Comparison of ENCODE assay signal across 10 cellular contexts in genomic region chr12:56998981-56999380, GRCh38. TPM values are rescaled to one million over a fixed set of nuclear protein-coding genes. Genes with fewer than 3 reads are reported as not detected.
A peak's percentile ranks its signal among the peaks of the same experiment; 100 is the strongest.
DNase-seq lines count a peak whose midpoint lies in the region; ATAC-seq, FAIRE-seq and TF ChIP-seq lines count a peak whose summit lies in the region.
"Had no signal": no experiment of that assay in that cellular context is flagged by ENCODE, and none has a peak within 500 bp of the region (broad histone marks: within the 10 kb centered on the region; RNA-seq: fewer than 3 reads in every experiment).

No MANE protein-coding gene starts in this region.

- H3K27ac Mint-ChIP-seq in chondrocyte (ENCODE audit: unreplicated experiment) (no peak overlapping the region), H9 (no peak overlapping the region)

- H3K9me3 Mint-ChIP-seq in chondrocyte (ENCODE audit: low read depth), result no peaks in the 10 kb centered on the region
- no peaks in the 10 kb centered on the region; a peak in 1 of 5 replicates for H3K9me3 Mint-ChIP-seq in H9

- H3K79me1 ChIP-seq in H9 (ENCODE audit: insufficient read depth, low read depth, low read length, poor library complexity, severe bottlenecking), result peaks cover 13% of the 10 kb centered on the region

- H3K27me3 Mint-ChIP-seq in chondrocyte (ENCODE audit: low read depth) (no peaks in the 10 kb centered on the region), H9 (ENCODE audit: low read depth) (no peaks in the 10 kb centered on the region)

- no peak overlapping the region for H3K4me3 Mint-ChIP-seq in chondrocyte (ENCODE audit: unreplicated experiment)
- no peak overlapping the region for H3K4me3 Mint-ChIP-seq in H9

- in situ Hi-C loops in GM12878 (cut with MboI), result no loop called here

- H2BK120ac ChIP-seq in H9 (ENCODE audit: low read depth, low read length, poor library complexity, severe bottlenecking), result no peak overlapping the region

- H3K9ac ChIP-seq in GM12878 (ENCODE audit: control insufficient read depth, insufficient read depth, low read length), result no peak overlapping the region
- H3K9ac ChIP-seq in H9 (ENCODE audit: extremely low read depth, insufficient read length, low read length), result no peak overlapping the region

- no peak overlapping the region for H2AFZ ChIP-seq in GM12878 (ENCODE audit: control insufficient read depth, low read depth, low read length)
- no peak overlapping the region for H2AFZ ChIP-seq in H9 (ENCODE audit: low read length)

- no peak overlapping the region for H3K4ac ChIP-seq in H9 (ENCODE audit: low read depth, low read length)

- no peak overlapping the region for H3T11ph ChIP-seq in H9 (ENCODE audit: low read length)

- H3K79me2 ChIP-seq in GM12878 (ENCODE audit: control insufficient read depth, insufficient read depth, low read length), result no peaks in the 10 kb centered on the region; the same call in 1 of the 2 replicates
- peaks cover 3% of the 10 kb centered on the region for H3K79me2 ChIP-seq in H9 (ENCODE audit: insufficient read depth, low read length)

- TF ChIP-seq POLR2A in GM12892 (IDR thresholded peaks at IDR 0.05; ENCODE audit: low read depth, low read length), result no peak
- no peak for TF ChIP-seq POLR2A in GM12878 (IDR thresholded peaks at IDR 0.05; ENCODE audit: low read depth, low read length)
- no peak for TF ChIP-seq POLR2A in vagina (IDR thresholded peaks at IDR 0.05)

- H2BK12ac ChIP-seq in H9 (ENCODE audit: insufficient read length, low read depth, low read length), result no peak overlapping the region

- TF ChIP-seq RAD21 in GM12878 (IDR thresholded peaks at IDR 0.05; ENCODE audit: insufficient read depth, low read depth, low read length), result no peak

- peaks cover 8% of the 10 kb centered on the region for H3K4me1 Mint-ChIP-seq in chondrocyte (ENCODE audit: low read depth)
- H3K4me1 Mint-ChIP-seq in H9, result peaks cover 4 to 7% of the 10 kb centered on the region in 2 experiments

- RAD21 ChIA-PET in GM12878 (lab: Charles Lee; ENCODE audit: unreplicated experiment), result interaction anchor here (0.6 to 1.5 kb wide), 13 partner anchors 8 to 372 kb away, joined by 3 to 13 read pairs (median 5); partner anchors contain the start of genes PRIM1, PTGES3 and STAT6

- H2AK5ac ChIP-seq in H9 (ENCODE audit: insufficient read length, low read length), result no peak overlapping the region

- H4K5ac ChIP-seq in H9 (ENCODE audit: insufficient read length, low read depth, low read length), result no peak overlapping the region

- peak; percentile 75 for ATAC-seq in GM21390 (IDR thresholded peaks at IDR 0.05; ENCODE audit: unreplicated experiment)
- peak; percentile 51 for ATAC-seq in HG03457 (IDR thresholded peaks at IDR 0.05; ENCODE audit: unreplicated experiment)
- ATAC-seq in GM12878, result peak; percentile 89

- SMC1A ChIA-PET in GM12878 (lab: Charles Lee; ENCODE audit: uncharacterized antibody, unreplicated experiment), result interaction anchor here (0.6 to 12.3 kb wide), 10 partner anchors 8 to 249 kb away, joined by 3 to 125 read pairs (median 4); partner anchors contain the start of genes HSD17B6 and STAT6

- TF ChIP-seq EP300 in GM12878 (IDR thresholded peaks at IDR 0.05; ENCODE audit: borderline replicate concordance in 1 of 2, control insufficient read depth in 1 of 2, low read depth in 2 of 2, low read length in 2 of 2), result peak in 1 of 2 experiments; percentile 59; a peak in 2 of 4 replicates

- no peak overlapping the region for H2BK15ac ChIP-seq in H9 (ENCODE audit: low read depth, low read length)

- H3K36me3 ChIP-seq in GM12878 (ENCODE audit: control insufficient read depth in 2 of 2, insufficient read depth in 2 of 2, low read length in 1 of 2) (peaks cover 0 to 6% of the 10 kb centered on the region in 2 experiments; a peak in 2 of 4 replicates), vagina (peaks cover 0 to 21% of the 10 kb centered on the region in 2 donors)
- H3K36me3 ChIP-seq in effector memory CD4-positive, alpha-beta T cell (ENCODE audit: control insufficient read depth, insufficient read depth, low read length), result peaks cover 18% of the 10 kb centered on the region

- H3K4me3 ChIP-seq in GM12878 (no peak overlapping the region), vagina (no peak overlapping the region)
- H3K4me3 ChIP-seq in effector memory CD4-positive, alpha-beta T cell (ENCODE audit: insufficient read depth, low read depth, low read length, poor library complexity, severe bottlenecking), result no peak overlapping the region

- peak overlapping the region; percentile 56 for H3K27ac ChIP-seq in GM12878 (ENCODE audit: control insufficient read depth, insufficient read depth)
- H3K27ac ChIP-seq in vagina, result no peak overlapping the region
- H3K27ac ChIP-seq in effector memory CD4-positive, alpha-beta T cell (ENCODE audit: insufficient read depth, low read length, poor library complexity, severe bottlenecking), result no peak overlapping the region
- no peak overlapping the region for H3K27ac ChIP-seq in H9 (ENCODE audit: insufficient read length, low read depth, low read length)
- H3K27ac ChIP-seq: brain microvascular endothelial cell had no signal

- H3K4me1 ChIP-seq in GM12878 (ENCODE audit: control insufficient read depth, insufficient read depth, low read length), result peaks cover 34% of the 10 kb centered on the region
- peaks cover 21% of the 10 kb centered on the region for H3K4me1 ChIP-seq in vagina
- H3K4me1 ChIP-seq in effector memory CD4-positive, alpha-beta T cell (ENCODE audit: control insufficient read depth, insufficient read depth, low read length, poor library complexity, severe bottlenecking), result no peaks in the 10 kb centered on the region
- no peaks in the 10 kb centered on the region for H3K4me1 ChIP-seq in H9 (ENCODE audit: insufficient read depth, low read length)

- H4K91ac ChIP-seq in H9 (ENCODE audit: insufficient read length, low read depth, low read length), result no peak overlapping the region

- CTCF ChIA-PET in GM12878 (lab: Yijun Ruan, JAX), result interaction anchor here (0.6 to 12.1 kb wide), 10 partner anchors 7 to 1360 kb away, joined by 3 to 177 read pairs (median 24); partner anchors contain the start of genes HSD17B6, PRIM1 and STAT6

- H3K36me3 Mint-ChIP-seq in chondrocyte (ENCODE audit: low read depth) (peaks cover 21% of the 10 kb centered on the region), H9 (ENCODE audit: insufficient read depth in 1 of 3, low read depth in 3 of 3) (peaks cover 22 to 60% (median 55%) of the 10 kb centered on the region in 3 experiments)

- H3K9me3 ChIP-seq in GM12878 (replicated peaks; ENCODE audit: control insufficient read depth, insufficient read depth, low read length) (no peaks in the 10 kb centered on the region), vagina (no peaks in the 10 kb centered on the region), H9 (ENCODE audit: control insufficient read depth, low read depth, low read length) (no peaks in the 10 kb centered on the region)
- no peaks in the 10 kb centered on the region for H3K9me3 ChIP-seq in effector memory CD4-positive, alpha-beta T cell (ENCODE audit: control insufficient read depth, low read length)

- H4K20me1 ChIP-seq in GM12878 (ENCODE audit: control insufficient read depth, insufficient read depth) (no peaks in the 10 kb centered on the region), H9 (ENCODE audit: control insufficient read depth, insufficient read depth, insufficient read length) (no peaks in the 10 kb centered on the region)

- FAIRE-seq in GM12892 (lab: Jason Lieb, UNC) (peak; percentile 91), GM12878 (lab: Jason Lieb, UNC) (peak; percentile 94)

- H3K56ac ChIP-seq in H9 (ENCODE audit: insufficient read length, low read depth, low read length), result no peak overlapping the region

- POLR2A ChIA-PET in GM12878 (lab: Charles Lee), result interaction anchor here (0.5 to 2.2 kb wide), 3 partner anchors 31 to 247 kb away, joined by 3 to 9 read pairs (median 7); partner anchors contain the start of gene STAT6

- H2BK5ac ChIP-seq in H9 (ENCODE audit: insufficient read length, low read length), result no peak overlapping the region

- DNase-seq in GM12892 (ENCODE audit: insufficient read length) (peak; percentile 66), GM12878 (ENCODE audit: low read depth, low spot score) (peak; percentile 69), vagina (ENCODE audit: extremely low spot score in 2 of 2) (no peak), chondrocyte (ENCODE audit: low spot score) (no peak), H9 (no peak)
- no peak for DNase-seq in effector memory CD4-positive, alpha-beta T cell
- DNase-seq: brain microvascular endothelial cell, DMS53 had no signal

- H3K4me2 ChIP-seq in GM12878 (ENCODE audit: control insufficient read depth, insufficient read depth) (peak overlapping the region; percentile 65), H9 (ENCODE audit: insufficient read depth, insufficient read length, low read length) (no peak overlapping the region)

- no peak overlapping the region for H3K14ac ChIP-seq in H9 (ENCODE audit: insufficient read depth, low read length)

- no peak overlapping the region for H4K8ac ChIP-seq in H9 (replicated peaks; ENCODE audit: insufficient read length, low read depth, low read length)

- intact Hi-C loops in GM12878 (cut with micrococcal nuclease; ENCODE audit: unreplicated experiment), result no loop called here
- intact Hi-C loops in vagina (cut with DNase I), result no loop called here

- H3K18ac ChIP-seq in H9 (ENCODE audit: insufficient read length, low read depth, low read length), result no peak overlapping the region

- H3K27me3 ChIP-seq in GM12878 (replicated peaks in 1 of 2; ENCODE audit: control insufficient read depth in 2 of 2, insufficient read depth in 2 of 2, low read length in 1 of 2) (no peaks in the 10 kb centered on the region), vagina (no peaks in the 10 kb centered on the region), H9 (ENCODE audit: insufficient read depth, low read length) (no peaks in the 10 kb centered on the region)
- H3K27me3 ChIP-seq in effector memory CD4-positive, alpha-beta T cell (replicated peaks; ENCODE audit: control insufficient read depth, insufficient read depth, low read length, poor library complexity, severe bottlenecking), result no peaks in the 10 kb centered on the region
- H3K27me3 ChIP-seq: brain microvascular endothelial cell had no signal

- H2BK20ac ChIP-seq in H9 (ENCODE audit: low read depth, low read length, poor library complexity, severe bottlenecking), result no peak overlapping the region

- no peak overlapping the region for H3K23ac ChIP-seq in H9 (ENCODE audit: insufficient read length, low read depth, low read length)

- BruUV-seq in GM12878 (replicated peaks; lab: Mats Ljungman, UMichigan), result no TSS peak

- H3K23me2 ChIP-seq in H9 (ENCODE audit: insufficient read length, low read depth, low read length, poor library complexity, severe bottlenecking), result no peaks in the 10 kb centered on the region

- WGBS in GM12878 (ENCODE audit: insufficient coverage, insufficient replicate concordance, low lambda C conversion rate, missing lambda C conversion rate), result 4% methylated on average over 4 of the region's 4 CpGs
- no CpG with 5 or more reads among the region's 4 CpGs for WGBS in H9 (ENCODE audit: extremely low coverage, insufficient read length, low lambda C conversion rate)

- no peak for TF ChIP-seq CTCF in GM12878 (IDR thresholded peaks at IDR 0.05 in 2 of 3, conservative IDR thresholded peaks at IDR 0.05 in 1 of 3; ENCODE audit: control insufficient read depth in 2 of 3, extremely low read depth in 1 of 3, insufficient read depth in 1 of 3, low read depth in 3 of 3, low read length in 3 of 3)
- no peak for TF ChIP-seq CTCF in vagina (IDR thresholded peaks at IDR 0.05)
- TF ChIP-seq CTCF in chondrocyte (IDR thresholded peaks at IDR 0.05), result no peak
- no peak for TF ChIP-seq CTCF in H9 (conservative IDR thresholded peaks at IDR 0.05)

RNA-seq across cellular contexts. Expression of gene ZBTB39, which starts 7.4 kb away (rescaled TPM):
- polyA plus RNA-seq in GM12892 (2012; ENCODE audit: missing spikeins), result 3.1 TPM
- 14.3 and 16.7 TPM in 2 replicates for total RNA-seq in GM12878 (2013; cell fraction: nucleolus; rRNA removed)
- total RNA-seq in GM12878 (2014; rRNA removed), result 5.0 and 5.3 TPM in 2 replicates
- total RNA-seq in GM12878 (2014; rRNA removed; fragmentation: Illumina TruSeq; extraction: Trizol), result 4.0 and 4.1 TPM in 2 replicates
- 5.6 and 6.0 TPM in 2 replicates for total RNA-seq in GM12878 (2021)
- polyA plus RNA-seq in GM12878 (2011; ENCODE audit: low read depth), result 3.0 TPM
- polyA plus RNA-seq in GM12878 (2011; rRNA removed), result 5.2 and 6.8 TPM in 2 replicates
- 5.6 and 6.2 TPM in 2 replicates for polyA plus RNA-seq in GM12878 (2011; cell fraction: cytosol; rRNA removed)
- 9.2 TPM in 2 replicates for polyA plus RNA-seq in GM12878 (2011; cell fraction: nucleus; rRNA removed)
- polyA plus RNA-seq in GM12878 (2012), result 3.3 and 3.6 TPM in 2 replicates
- 4.7 and 4.8 TPM in 2 replicates for polyA plus RNA-seq in GM12878 (2014; fragmentation: Illumina TruSeq; extraction: Trizol)
- polyA plus RNA-seq in GM12878 (2014; fragmentation: Nextera tagmentation; extraction: Ambion mirVana), result under 1 TPM; 0.88 to 0.93 TPM
- polyA plus RNA-seq in GM12878 (2014; rRNA removed), result 4.2 and 4.4 TPM in 2 replicates
- polyA plus RNA-seq in GM12878 (2016; fragmentation: Nextera tagmentation; extraction: Ambion mirVana), result 1 to 10 TPM; 3.0 to 4.4 TPM
- polyA minus RNA-seq in GM12878 (2011; rRNA and poly(A)+ RNA removed), result 8.4 and 9.3 TPM in 2 replicates
- polyA minus RNA-seq in GM12878 (2011; cell fraction: cytosol; rRNA and poly(A)+ RNA removed), result 2.5 and 2.8 TPM in 2 replicates
- 9.3 and 13.8 TPM in 2 replicates for polyA minus RNA-seq in GM12878 (2011; cell fraction: nucleus; rRNA and poly(A)+ RNA removed)
- total RNA-seq in vagina, result 6.1 TPM
- 5.8 to 6.1 TPM (median 6.0 TPM) in 3 replicates for total RNA-seq in chondrocyte
- total RNA-seq in H9 (2021), result 30.3 and 31.2 TPM in 2 replicates

RNA-seq across cellular contexts. Expression of gene TAC3, which starts 17.3 kb away (rescaled TPM):
- 0.49 TPM for polyA plus RNA-seq in GM12892 (2012; ENCODE audit: missing spikeins)
- not detected in 2 replicates for total RNA-seq in GM12878 (2013; cell fraction: nucleolus; rRNA removed)
- total RNA-seq in GM12878 (2014; rRNA removed), result not detected in 2 replicates
- total RNA-seq in GM12878 (2014; rRNA removed; fragmentation: Illumina TruSeq; extraction: Trizol), result not detected in 2 replicates
- not detected in 2 replicates for total RNA-seq in GM12878 (2021)
- not detected for polyA plus RNA-seq in GM12878 (2011; ENCODE audit: low read depth)
- polyA plus RNA-seq in GM12878 (2011; rRNA removed), result 0.11 and 0.13 TPM in 2 replicates
- polyA plus RNA-seq in GM12878 (2011; cell fraction: cytosol; rRNA removed), result not detected in 2 replicates
- polyA plus RNA-seq in GM12878 (2011; cell fraction: nucleus; rRNA removed), result 0.15 and 0.22 TPM in 2 replicates
- polyA plus RNA-seq in GM12878 (2012), result not detected in 2 replicates
- not detected in 2 replicates for polyA plus RNA-seq in GM12878 (2014; fragmentation: Illumina TruSeq; extraction: Trizol)
- under 1 TPM; 0.13 to 0.18 TPM for polyA plus RNA-seq in GM12878 (2014; fragmentation: Nextera tagmentation; extraction: Ambion mirVana)
- not detected in 2 replicates for polyA plus RNA-seq in GM12878 (2014; rRNA removed)
- polyA plus RNA-seq in GM12878 (2016; fragmentation: Nextera tagmentation; extraction: Ambion mirVana), result not detected
- polyA minus RNA-seq in GM12878 (2011; rRNA and poly(A)+ RNA removed), result not detected in 2 replicates
- polyA minus RNA-seq in GM12878 (2011; cell fraction: cytosol; rRNA and poly(A)+ RNA removed), result not detected in 2 replicates
- polyA minus RNA-seq in GM12878 (2011; cell fraction: nucleus; rRNA and poly(A)+ RNA removed), result not detected in 2 replicates
- total RNA-seq in vagina, result not detected
- not detected in 3 replicates for total RNA-seq in chondrocyte
- total RNA-seq in H9 (2021), result 4.4 and 6.2 TPM in 2 replicates

RNA-seq across cellular contexts. Expression of gene RDH16, which starts 41.6 kb away (rescaled TPM):
- polyA plus RNA-seq in GM12892 (2012; ENCODE audit: missing spikeins), result 0.08 TPM
- total RNA-seq in GM12878 (2013; cell fraction: nucleolus; rRNA removed), result 0.98 and 1.3 TPM in 2 replicates
- total RNA-seq in GM12878 (2014; rRNA removed), result 0.05 and 0.06 TPM in 2 replicates
- 0.04 TPM in 1 of 2 replicates, not detected in the other for total RNA-seq in GM12878 (2014; rRNA removed; fragmentation: Illumina TruSeq; extraction: Trizol)
- 0.31 TPM in 1 of 2 replicates, not detected in the other for total RNA-seq in GM12878 (2021)
- polyA plus RNA-seq in GM12878 (2011; ENCODE audit: low read depth), result 0.21 TPM
- 0.03 and 0.05 TPM in 2 replicates for polyA plus RNA-seq in GM12878 (2011; rRNA removed)
- 0.04 and 0.05 TPM in 2 replicates for polyA plus RNA-seq in GM12878 (2011; cell fraction: cytosol; rRNA removed)
- polyA plus RNA-seq in GM12878 (2011; cell fraction: nucleus; rRNA removed), result 0.70 and 0.76 TPM in 2 replicates
- polyA plus RNA-seq in GM12878 (2012), result 0.15 and 0.19 TPM in 2 replicates
- 0.09 TPM in 1 of 2 replicates, not detected in the other for polyA plus RNA-seq in GM12878 (2014; fragmentation: Illumina TruSeq; extraction: Trizol)
- polyA plus RNA-seq in GM12878 (2014; fragmentation: Nextera tagmentation; extraction: Ambion mirVana), result under 1 TPM; 0.04 to 0.08 TPM
- 0.15 and 0.18 TPM in 2 replicates for polyA plus RNA-seq in GM12878 (2014; rRNA removed)
- polyA plus RNA-seq in GM12878 (2016; fragmentation: Nextera tagmentation; extraction: Ambion mirVana), result under 1 TPM; 0.05 to 0.07 TPM
- 0.07 and 0.10 TPM in 2 replicates for polyA minus RNA-seq in GM12878 (2011; rRNA and poly(A)+ RNA removed)
- not detected in 2 replicates for polyA minus RNA-seq in GM12878 (2011; cell fraction: cytosol; rRNA and poly(A)+ RNA removed)
- 0.12 TPM in 1 of 2 replicates, not detected in the other for polyA minus RNA-seq in GM12878 (2011; cell fraction: nucleus; rRNA and poly(A)+ RNA removed)
- 2.9 TPM for total RNA-seq in vagina
- 0.10 TPM in 1 of 3 replicates, not detected in the others for total RNA-seq in chondrocyte
- 0.31 and 0.39 TPM in 2 replicates for total RNA-seq in H9 (2021)

RNA-seq across cellular contexts. Expression of gene MYO1A, which starts 50.9 kb away (rescaled TPM):
- polyA plus RNA-seq in GM12892 (2012; ENCODE audit: missing spikeins), result 0.40 TPM
- 0.34 and 0.98 TPM in 2 replicates for total RNA-seq in GM12878 (2013; cell fraction: nucleolus; rRNA removed)
- total RNA-seq in GM12878 (2014; rRNA removed) (0.05 TPM in 1 of 2 replicates, not detected in the other), GM12878 (2014; rRNA removed; fragmentation: Illumina TruSeq; extraction: Trizol) (0.13 and 0.14 TPM in 2 replicates), GM12878 (2021) (0.08 and 0.10 TPM in 2 replicates), vagina (1.2 TPM), chondrocyte (0.48 TPM in 1 of 3 replicates, not detected in the others), H9 (2021) (0.26 TPM in 1 of 2 replicates, not detected in the other)
- polyA plus RNA-seq in GM12878 (2011; ENCODE audit: low read depth), result not detected
- polyA plus RNA-seq in GM12878 (2011; rRNA removed) (0.16 and 0.23 TPM in 2 replicates), GM12878 (2014; fragmentation: Illumina TruSeq; extraction: Trizol) (0.16 TPM in 1 of 2 replicates, not detected in the other), GM12878 (2014; fragmentation: Nextera tagmentation; extraction: Ambion mirVana) (under 1 TPM in 1 of 2 experiments, not detected in 1; 0.05 TPM), GM12878 (2014; rRNA removed) (0.01 and 0.15 TPM in 2 replicates), GM12878 (2016; fragmentation: Nextera tagmentation; extraction: Ambion mirVana) (under 1 TPM; 0.27 to 0.34 TPM)
- polyA plus RNA-seq in GM12878 (2011; cell fraction: cytosol; rRNA removed), result 0.09 and 0.15 TPM in 2 replicates
- 1.1 and 2.2 TPM in 2 replicates for polyA plus RNA-seq in GM12878 (2011; cell fraction: nucleus; rRNA removed)
- 0.22 and 0.43 TPM in 2 replicates for polyA plus RNA-seq in GM12878 (2012)
- 0.51 and 1.9 TPM in 2 replicates for polyA minus RNA-seq in GM12878 (2011; rRNA and poly(A)+ RNA removed)
- polyA minus RNA-seq in GM12878 (2011; cell fraction: cytosol; rRNA and poly(A)+ RNA removed), result not detected in 2 replicates
- 0.48 and 0.97 TPM in 2 replicates for polyA minus RNA-seq in GM12878 (2011; cell fraction: nucleus; rRNA and poly(A)+ RNA removed)

Comparison
In these comparisons a context has a peak if more than half of its experiments do, and no peak if none do; other contexts are left out.
1. DNase-seq: peak in GM12892 (single experiment) and GM12878 (single experiment); none in vagina (0 of 2), effector memory CD4-positive, alpha-beta T cell (0 of 3), chondrocyte (single experiment) and H9 (single experiment).
2. Peak in every context shown above with its lines, with median percentiles within 50 percentile points of each other: ATAC-seq.